In the genomic region with DNA sequence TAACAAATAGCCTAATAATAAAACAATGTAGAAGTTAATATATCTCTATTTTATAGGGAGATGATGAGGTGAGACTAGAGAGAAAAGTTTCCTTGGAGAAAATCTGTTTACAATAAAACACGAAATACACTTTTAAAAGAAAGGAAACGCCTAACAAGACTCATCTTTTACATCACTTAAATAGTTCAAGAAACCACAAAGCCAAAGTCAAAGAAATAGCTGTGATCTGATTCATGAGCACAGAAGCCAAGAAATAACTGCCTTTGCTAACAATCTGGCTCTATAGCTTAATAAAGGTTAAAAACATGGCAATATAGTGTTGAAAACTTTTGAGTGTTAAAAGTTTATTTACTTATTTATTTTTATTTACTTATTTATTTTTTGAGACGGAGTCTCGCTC, we compare ENCODE assay signal across 8 cellular contexts.
DNase-seq lines count a peak whose midpoint lies in the region; ATAC-seq and TF ChIP-seq lines count a peak whose summit lies in the region.

No MANE protein-coding gene starts in this region.

- H3K4me1 ChIP-seq in esophagus squamous epithelium (peaks cover 0 to 29% (median 13%) of the 10 kb centered on the region in 3 donors), skeletal muscle satellite cell (ENCODE audit: control insufficient read depth, insufficient read depth, low read length) (peaks cover 50% of the 10 kb centered on the region), Peyer's patch (peaks cover 0 to 6% (median 0%) of the 10 kb centered on the region in 4 donors)

- peak overlapping the region; percentile 83 for H3K4me2 ChIP-seq in skeletal muscle satellite cell (ENCODE audit: low read length)

- DNase-seq in GM04504 (ENCODE audit: low read depth) (peak; percentile 87), RKO (ENCODE audit: low spot score) (peak; percentile 97), esophagus squamous epithelium (lab: John Stamatoyannopoulos, UW) (no peak), HuH-7 (ENCODE audit: low spot score) (no peak), Peyer's patch (no peak)

- TF ChIP-seq CTCF in esophagus squamous epithelium (IDR thresholded peaks at IDR 0.05) (no peak), Peyer's patch (IDR thresholded peaks at IDR 0.05) (no peak)

- TF ChIP-seq POLR2A in esophagus squamous epithelium (IDR thresholded peaks at IDR 0.05) (no peak), Peyer's patch (IDR thresholded peaks at IDR 0.05) (no peak)

- H3K36me3 ChIP-seq in esophagus squamous epithelium (peaks cover 0 to 5% (median 0%) of the 10 kb centered on the region in 3 donors), skeletal muscle satellite cell (ENCODE audit: insufficient read depth, low read length) (peaks cover 17% of the 10 kb centered on the region), Peyer's patch (no peaks in the 10 kb centered on the region)

- H3K27ac ChIP-seq in esophagus squamous epithelium (peak overlapping the region in 3 of 4 donors; percentile 60 to 88 (median 65)), Peyer's patch (peak overlapping the region in 2 of 4 donors; percentile 8 to 66)

- 54 to 59% methylated on average over 4 of the region's 4 CpGs for WGBS in esophagus squamous epithelium, 2 donors

- H3K9me3 ChIP-seq in esophagus squamous epithelium (no peaks in the 10 kb centered on the region), skeletal muscle satellite cell (replicated peaks; ENCODE audit: low read length) (no peaks in the 10 kb centered on the region), Peyer's patch (no peaks in the 10 kb centered on the region)

- ATAC-seq in HG03354 (IDR thresholded peaks at IDR 0.05; ENCODE audit: poor library complexity, severe bottlenecking, unreplicated experiment): no peak
- ATAC-seq in GM21576 (IDR thresholded peaks at IDR 0.05; ENCODE audit: unreplicated experiment): no peak

- H3K4me3 ChIP-seq in esophagus squamous epithelium (peak overlapping the region in 1 of 4 donors; percentile 46), skeletal muscle satellite cell (ENCODE audit: low read length) (peak overlapping the region; percentile 47), Peyer's patch (no peak overlapping the region)

- intact Hi-C loops in esophagus squamous epithelium (cut with DNase I): no loop called here

- H3K27me3 ChIP-seq in esophagus squamous epithelium (no peaks in the 10 kb centered on the region), skeletal muscle satellite cell (ENCODE audit: control insufficient read depth, insufficient read depth, low read length) (no peaks in the 10 kb centered on the region), Peyer's patch (no peaks in the 10 kb centered on the region)

- H3K9ac ChIP-seq in skeletal muscle satellite cell (ENCODE audit: low read depth, low read length): peak overlapping the region; percentile 100

Comparison
In these comparisons a context has a peak if more than half of its experiments do, and no peak if none do; other contexts are left out.
1. DNase-seq: peak in GM04504 (single experiment) and RKO (single experiment); none in esophagus squamous epithelium (single experiment), HuH-7 (single experiment) and Peyer's patch (0 of 3).